Comparison of ENCODE assay signal across 1 cellular context in genomic region chr7:75055830-75056431, GRCh38.
TF ChIP-seq lines count a peak whose summit lies in the region.

No MANE protein-coding gene starts in this region.

TF ChIP-seq in K562, 482 proteins besides CTCF, POLR2A, EP300 and RAD21 (continued from another document):
- TF ChIP-seq SP1 (CRISPR knock-in tag; IDR thresholded peaks at IDR 0.05) = no peak
- TF ChIP-seq MLLT1 (IDR thresholded peaks at IDR 0.05) = no peak
- no peak for TF ChIP-seq NR0B1 (IDR thresholded peaks at IDR 0.05; ENCODE audit: partially characterized antibody)
- TF ChIP-seq VEZF1 (CRISPR knock-in tag; IDR thresholded peaks at IDR 0.05) = no peak
- TF ChIP-seq MYBL2 (IDR thresholded peaks at IDR 0.05; ENCODE audit: low read depth) = no peak
- TF ChIP-seq MYBL2 (CRISPR knock-in tag; IDR thresholded peaks at IDR 0.05; ENCODE audit: borderline replicate concordance) = no peak
- TF ChIP-seq TCF3 (CRISPR knock-in tag; IDR thresholded peaks at IDR 0.05) = no peak
- no peak for TF ChIP-seq NR2C2 (CRISPR knock-in tag; IDR thresholded peaks at IDR 0.05)
- no peak for TF ChIP-seq NR2C2 (tag; IDR thresholded peaks at IDR 0.05)
- TF ChIP-seq RCOR1 (IDR thresholded peaks at IDR 0.05; ENCODE audit: borderline replicate concordance in 1 of 2, low read depth in 2 of 2, low read length in 2 of 2) = no peak
